ENCODE assay signal across 24 cellular contexts in the genomic region with DNA sequence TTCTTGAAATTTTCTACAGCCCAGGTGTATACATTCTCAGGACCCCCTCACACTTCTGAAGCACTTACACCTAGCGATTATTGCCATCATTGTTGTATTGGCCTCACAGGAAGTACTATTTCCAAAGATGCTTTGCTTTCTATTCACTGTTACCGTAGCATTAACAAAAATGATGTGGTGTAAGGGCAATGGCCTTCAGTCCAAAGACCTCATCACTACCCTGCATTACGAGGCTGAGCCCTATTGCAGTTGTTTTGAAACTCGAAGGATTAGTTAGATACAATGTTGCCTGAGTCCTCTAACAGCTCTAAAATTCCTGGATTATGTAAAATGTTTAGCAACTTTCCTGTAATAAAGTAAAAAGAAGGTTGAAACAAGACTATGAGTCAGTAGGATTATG.
"Had no signal": no experiment of that assay in that cellular context is flagged by ENCODE, and none has a peak within 500 bp of the region (broad histone marks: within the 10 kb centered on the region; RNA-seq: fewer than 3 reads in every experiment).

No MANE protein-coding gene starts in this region.

- H3K4me3 Mint-ChIP-seq: effector memory CD8-positive, alpha-beta T cell; T-helper 2 cell treated with Interferon-gamma antibody and Interleukin-4, amounts not matched to agents 5 μg/mL and 100 μg/mL, for 36 hours had no signal

- ATAC-seq: activated T-cell treated with anti-CD3 and anti-CD28 coated beads, Interleukin-2, amount 50 U/mL, for 72 hours; foreskin keratinocyte; heart right ventricle; lower lobe of right lung; right cardiac atrium had no signal

- DNase-seq: activated CD4-positive, alpha-beta T cell treated with anti-CD3 and anti-CD28 coated beads for 4 hours; activated CD4-positive, alpha-beta T cell treated with anti-CD3 and anti-CD28 coated beads, Interleukin-2, amount 50 U/mL, for 4 hours; activated effector memory CD4-positive, alpha-beta T cell treated with Interleukin-2 at 50 U/mL for 16 hours; activated naive CD4-positive, alpha-beta T cell treated with Interleukin-2 at 50 U/mL for 16 hours; activated T-cell treated with anti-CD3 and anti-CD28 coated beads for 4 hours; effector memory CD8-positive, alpha-beta T cell; heart right ventricle; kidney glomerular epithelial cell; lower lobe of right lung; posterior cingulate gyrus; right cardiac atrium; spleen; stimulated activated naive CD4-positive, alpha-beta T cell treated with Interleukin-2 at 50 U/mL for 16 hours; transverse colon; uterus had no signal

- H3K36me3 ChIP-seq: adrenal gland, ascending aorta, brain microvascular endothelial cell, heart right ventricle, lower lobe of right lung, spleen, transverse colon, uterus had no signal

- H3K9me3 ChIP-seq: adrenal gland, ascending aorta, heart right ventricle, lower lobe of right lung, spleen, transverse colon, uterus had no signal

- H3K27ac ChIP-seq: ascending aorta, brain microvascular endothelial cell, coronary artery, foreskin keratinocyte, heart right ventricle, lower lobe of right lung, spleen, transverse colon, uterus had no signal

- H3K36me3 Mint-ChIP-seq: activated naive CD8-positive, alpha-beta T cell had no signal

- H3K4me1 ChIP-seq: foreskin keratinocyte had no signal

- H3K4me3 ChIP-seq: ascending aorta, coronary artery, heart right ventricle, lower lobe of right lung, transverse colon, uterus had no signal

- H3K27ac Mint-ChIP-seq: activated naive CD8-positive, alpha-beta T cell; activated T-cell treated with anti-CD3 and anti-CD28 coated beads, Interleukin-2, amount 50 U/mL, for 72 hours; effector memory CD8-positive, alpha-beta T cell; T-helper 2 cell treated with Interferon-gamma antibody and Interleukin-4, amounts not matched to agents 5 μg/mL and 100 μg/mL, for 36 hours had no signal

- H3K9me3 Mint-ChIP-seq: activated T-cell treated with anti-CD3 and anti-CD28 coated beads, Interleukin-2, amount 50 U/mL, for 72 hours; effector memory CD8-positive, alpha-beta T cell; naive thymus-derived CD8-positive, alpha-beta T cell; T-helper 2 cell treated with Interferon-gamma antibody and Interleukin-4, amounts not matched to agents 5 μg/mL and 100 μg/mL, for 36 hours had no signal

- H3K27me3 ChIP-seq: adrenal gland, ascending aorta had no signal
